31 cellular contexts compared by ENCODE assay signal in the genomic region with DNA sequence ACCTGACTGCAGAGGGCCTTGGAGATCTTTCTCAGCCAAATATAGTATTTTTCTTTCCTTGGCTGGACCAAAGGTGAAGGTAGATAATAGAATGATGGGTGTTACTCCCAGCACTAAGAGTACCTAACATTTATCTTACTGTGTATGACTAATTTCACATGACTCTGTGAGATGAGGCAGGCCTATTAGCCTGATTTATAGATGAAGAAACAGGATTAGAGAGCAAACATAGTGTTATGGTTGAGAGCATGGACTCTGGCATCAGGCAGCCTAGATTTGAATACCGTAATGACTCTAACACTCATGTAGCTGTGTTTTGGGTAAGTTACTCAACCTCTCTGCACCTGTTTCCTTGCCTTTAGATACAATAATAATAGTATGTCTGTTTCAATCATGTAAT. TPM values are rescaled to one million over a fixed set of nuclear protein-coding genes. Genes with fewer than 3 reads are reported as not detected.
DNase-seq lines count a peak whose midpoint lies in the region; ATAC-seq and TF ChIP-seq lines count a peak whose summit lies in the region.
"Had no signal": no experiment of that assay in that cellular context is flagged by ENCODE, and none has a peak within 500 bp of the region (broad histone marks: within the 10 kb centered on the region; RNA-seq: fewer than 3 reads in every experiment).

No MANE protein-coding gene starts in this region.

- DNase-seq in activated T-cell treated with anti-CD3 and anti-CD28 coated beads, Interleukin-2, amount 50 U/mL, for 24 hours: no peak
- no peak for DNase-seq in activated T-cell treated with anti-CD3 and anti-CD28 coated beads, Interleukin-2, amount 50 U/mL, for 4 hours
- DNase-seq in Karpas-422: peak; percentile 61
- DNase-seq in colonic mucosa: no peak
- no peak for DNase-seq in psoas muscle
- DNase-seq: activated B cell treated with CpG ODN at 0.5 μM for 24 hours; endodermal cell; esophagus squamous epithelium; foreskin melanocyte; GM23248; hypothalamus; immature natural killer cell; NCI-H1694 treated with DMSO at 0.1 percent for 48 hours; NCI-H2171 treated with DMSO at 0.1 percent for 48 hours; NCI-H524; nephron progenitor cell; ovary; spleen; stimulated activated CD4-positive, alpha-beta T cell treated with anti-CD3 and anti-CD28 coated beads, Interleukin-2, amount 100 ng/mL, for 48 hours; T-helper 1 cell had no signal

- ATAC-seq in activated T-cell treated with anti-CD3 and anti-CD28 coated beads, Interleukin-2, amount 50 U/mL, for 4 hours: no peak
- ATAC-seq in psoas muscle: peak in 2 of 4 donors; percentile 34 to 35
- no peak for ATAC-seq in HG02884 (IDR thresholded peaks at IDR 0.05; ENCODE audit: unreplicated experiment)
- ATAC-seq in GM19351 (IDR thresholded peaks at IDR 0.05; ENCODE audit: unreplicated experiment): no peak
- no peak for ATAC-seq in HG03045 (IDR thresholded peaks at IDR 0.05; ENCODE audit: unreplicated experiment)
- ATAC-seq: activated T-helper 17 cell treated with anti-CD3 and anti-CD28 coated beads, Interleukin-2, amount 50 U/mL, for 72 hours had no signal

- H3K9me2 ChIP-seq in Karpas-422 (replicated peaks; ENCODE audit: insufficient read depth, low read length): no peaks in the 10 kb centered on the region

- H3K9ac ChIP-seq in Karpas-422 (ENCODE audit: low read length): peak overlapping the region; percentile 34; the same call in 1 of the 2 replicates
- peak overlapping the region in 1 of 2 donors; percentile 30 for H3K9ac ChIP-seq in colonic mucosa (ENCODE audit: low read depth in 2 of 2, low read length in 2 of 2)
- H3K9ac ChIP-seq: GM23248 had no signal

- no peak overlapping the region for H3K4me3 Mint-ChIP-seq in activated T-cell treated with anti-CD3 and anti-CD28 coated beads, Interleukin-2, amount 50 U/mL, for 24 hours
- H3K4me3 Mint-ChIP-seq in activated T-cell treated with anti-CD3 and anti-CD28 coated beads, Interleukin-2, amount 50 U/mL, for 4 hours: no peak overlapping the region

- no peaks in the 10 kb centered on the region for H3K9me3 ChIP-seq in Karpas-422 (ENCODE audit: low read length)
- no peaks in the 10 kb centered on the region for H3K9me3 ChIP-seq in colonic mucosa
- no peaks in the 10 kb centered on the region for H3K9me3 ChIP-seq in psoas muscle
- H3K9me3 ChIP-seq: esophagus squamous epithelium, ovary, SJSA1, spleen, suprapubic skin, vagina had no signal

- H4K20me1 ChIP-seq in Karpas-422 (ENCODE audit: insufficient read depth, low read depth, low read length): peaks cover 13% of the 10 kb centered on the region

- peak overlapping the region; percentile 89; the same call in 1 of the 2 replicates for H3K4me3 ChIP-seq in Karpas-422 (ENCODE audit: low read length)
- no peak overlapping the region for H3K4me3 ChIP-seq in colonic mucosa
- peak overlapping the region; percentile 98 for H3K4me3 ChIP-seq in psoas muscle
- H3K4me3 ChIP-seq: cardiac muscle cell, coronary artery, esophagus squamous epithelium, GM23248, ovary, SJSA1, spleen, suprapubic skin, vagina had no signal

- peak overlapping the region; percentile 96 for H3K4me2 ChIP-seq in Karpas-422 (ENCODE audit: low read depth, low read length, poor library complexity, severe bottlenecking)

- peaks cover 74% of the 10 kb centered on the region for H3K36me3 Mint-ChIP-seq in activated T-cell treated with anti-CD3 and anti-CD28 coated beads, Interleukin-2, amount 50 U/mL, for 24 hours (ENCODE audit: low read depth)
- H3K36me3 Mint-ChIP-seq in activated T-cell treated with anti-CD3 and anti-CD28 coated beads, Interleukin-2, amount 50 U/mL, for 4 hours (ENCODE audit: insufficient read depth): peaks cover 20% of the 10 kb centered on the region

- H3K36me3 ChIP-seq in Karpas-422 (ENCODE audit: insufficient read depth, low read length) (peaks cover 18% of the 10 kb centered on the region), colonic mucosa (no peaks in the 10 kb centered on the region), psoas muscle (ENCODE audit: insufficient read depth in 1 of 2, low read depth in 1 of 2) (peaks cover 0 to 33% of the 10 kb centered on the region in 2 donors)
- H3K36me3 ChIP-seq: ovary had no signal

- no peak overlapping the region for H2AFZ ChIP-seq in Karpas-422 (ENCODE audit: low read length)
- H2AFZ ChIP-seq: GM23248 had no signal

- TF ChIP-seq CTCF in colonic mucosa (IDR thresholded peaks at IDR 0.05) (no peak), psoas muscle (IDR thresholded peaks at IDR 0.05) (no peak)

- 35 to 41% (median 36%) methylated on average over 1 of the region's 1 CpG for WGBS in psoas muscle, 3 donors

- no peaks in the 10 kb centered on the region for H3K9me3 Mint-ChIP-seq in activated T-cell treated with anti-CD3 and anti-CD28 coated beads, Interleukin-2, amount 50 U/mL, for 24 hours
- no peaks in the 10 kb centered on the region for H3K9me3 Mint-ChIP-seq in activated T-cell treated with anti-CD3 and anti-CD28 coated beads, Interleukin-2, amount 50 U/mL, for 4 hours
- H3K9me3 Mint-ChIP-seq: activated B cell treated with CpG ODN at 0.5 μM for 24 hours; activated naive CD4-positive, alpha-beta T cell treated with anti-CD3 and anti-CD28 coated beads, Interleukin-2, amount 50 U/mL, for 24 hours; activated T-helper 17 cell treated with anti-CD3 and anti-CD28 coated beads, Interleukin-2, amount 50 U/mL, for 72 hours; endodermal cell; immature natural killer cell; nephron progenitor cell had no signal

- peaks cover 56% of the 10 kb centered on the region for H3K4me1 Mint-ChIP-seq in activated T-cell treated with anti-CD3 and anti-CD28 coated beads, Interleukin-2, amount 50 U/mL, for 24 hours (ENCODE audit: low read depth)
- H3K4me1 Mint-ChIP-seq in activated T-cell treated with anti-CD3 and anti-CD28 coated beads, Interleukin-2, amount 50 U/mL, for 4 hours (ENCODE audit: low read depth): peaks cover 36% of the 10 kb centered on the region

- peak overlapping the region; percentile 87 for H3K27ac Mint-ChIP-seq in activated T-cell treated with anti-CD3 and anti-CD28 coated beads, Interleukin-2, amount 50 U/mL, for 24 hours
- H3K27ac Mint-ChIP-seq: endodermal cell, nephron progenitor cell had no signal

- H3K27me3 Mint-ChIP-seq in activated T-cell treated with anti-CD3 and anti-CD28 coated beads, Interleukin-2, amount 50 U/mL, for 24 hours: no peaks in the 10 kb centered on the region
- no peaks in the 10 kb centered on the region for H3K27me3 Mint-ChIP-seq in activated T-cell treated with anti-CD3 and anti-CD28 coated beads, Interleukin-2, amount 50 U/mL, for 4 hours (ENCODE audit: low read depth)
- H3K27me3 Mint-ChIP-seq: activated B cell treated with CpG ODN at 0.5 μM for 24 hours; activated naive CD4-positive, alpha-beta T cell treated with anti-CD3 and anti-CD28 coated beads, Interleukin-2, amount 50 U/mL, for 24 hours; activated T-helper 17 cell treated with anti-CD3 and anti-CD28 coated beads, Interleukin-2, amount 50 U/mL, for 72 hours had no signal

- intact Hi-C loops in colonic mucosa (cut with DNase I) (no loop called here), psoas muscle (cut with DNase I) (loop anchor here in 1 of 2 donors (5.0 kb wide), 1 partner anchor 41 kb away; no protein-coding TSS in a partner anchor)

- peaks cover 89% of the 10 kb centered on the region for H3K79me2 ChIP-seq in Karpas-422 (ENCODE audit: low read length)

- H3K27me3 ChIP-seq in Karpas-422 (ENCODE audit: low read length) (no peaks in the 10 kb centered on the region), colonic mucosa (no peaks in the 10 kb centered on the region), psoas muscle (ENCODE audit: insufficient read depth in 3 of 3, low read length in 2 of 3) (no peaks in the 10 kb centered on the region)
- H3K27me3 ChIP-seq: cardiac muscle cell, esophagus squamous epithelium, ovary, SJSA1, spleen, suprapubic skin, vagina had no signal

- peaks cover 76% of the 10 kb centered on the region for H3K4me1 ChIP-seq in Karpas-422 (ENCODE audit: low read length)
- peaks cover 8% of the 10 kb centered on the region for H3K4me1 ChIP-seq in colonic mucosa
- H3K4me1 ChIP-seq in psoas muscle: peaks cover 59% of the 10 kb centered on the region

- peak overlapping the region; percentile 89 for H3K27ac ChIP-seq in Karpas-422 (ENCODE audit: low read length)
- H3K27ac ChIP-seq in colonic mucosa: peak overlapping the region; percentile 40
- peak overlapping the region; percentile 72 for H3K27ac ChIP-seq in psoas muscle
- H3K27ac ChIP-seq: 22Rv1, cardiac muscle cell, coronary artery, GM23248, ovary, SJSA1, spleen, suprapubic skin, vagina had no signal

RNA-seq across cellular contexts. Expression of a gene that starts 2.7 kb away (rescaled TPM):
- total RNA-seq in activated T-cell treated with anti-CD3 and anti-CD28 coated beads, Interleukin-2, amount 50 U/mL, for 4 hours: 100 to 1,000 TPM; 128 to 133 (median 130) TPM
- total RNA-seq in Karpas-422 (2014; rRNA removed; shearing (Covaris generic); ENCODE audit: low replicate concordance): 67.7 and 102 TPM in 2 replicates
- total RNA-seq in colonic mucosa (100 to 1,000 TPM; 254 to 268 TPM), psoas muscle (100 to 1,000 TPM; 422 to 513 (median 474) TPM)
- 100 to 1,000 TPM; 346 to 459 (median 402) TPM for polyA plus RNA-seq in psoas muscle

RNA-seq across cellular contexts. Expression of a gene that starts 3.1 kb away (rescaled TPM):
- total RNA-seq in activated T-cell treated with anti-CD3 and anti-CD28 coated beads, Interleukin-2, amount 50 U/mL, for 4 hours: 100 to 1,000 TPM; 138 to 164 (median 144) TPM
- 43.2 and 90.3 TPM in 2 replicates for total RNA-seq in Karpas-422 (2014; rRNA removed; shearing (Covaris generic); ENCODE audit: low replicate concordance)
- 10 to 100 TPM; 39.5 to 55.0 TPM for total RNA-seq in colonic mucosa
- 10 to 100 TPM; 19.9 to 40.0 (median 23.4) TPM for total RNA-seq in psoas muscle
- polyA plus RNA-seq in psoas muscle: 10 to 100 TPM; 34.3 to 79.2 (median 49.0) TPM

RNA-seq across cellular contexts. Expression of a gene that starts 25.0 kb away (rescaled TPM):
- total RNA-seq in activated T-cell treated with anti-CD3 and anti-CD28 coated beads, Interleukin-2, amount 50 U/mL, for 4 hours: 10 to 100 TPM; 56.4 to 69.6 (median 61.0) TPM
- total RNA-seq in Karpas-422 (2014; rRNA removed; shearing (Covaris generic); ENCODE audit: low replicate concordance): 43.7 and 46.8 TPM in 2 replicates
- 10 to 100 TPM; 63.2 to 66.1 TPM for total RNA-seq in colonic mucosa
- 100 to 1,000 TPM in 1 of 4 donors, 10 to 100 TPM in 3; 12.3 to 111 (median 50.9) TPM for total RNA-seq in psoas muscle
- 10 to 100 TPM in 2 of 3 donors, 1 to 10 TPM in 1; 9.5 to 26.1 (median 23.4) TPM for polyA plus RNA-seq in psoas muscle
